In the genomic region with DNA sequence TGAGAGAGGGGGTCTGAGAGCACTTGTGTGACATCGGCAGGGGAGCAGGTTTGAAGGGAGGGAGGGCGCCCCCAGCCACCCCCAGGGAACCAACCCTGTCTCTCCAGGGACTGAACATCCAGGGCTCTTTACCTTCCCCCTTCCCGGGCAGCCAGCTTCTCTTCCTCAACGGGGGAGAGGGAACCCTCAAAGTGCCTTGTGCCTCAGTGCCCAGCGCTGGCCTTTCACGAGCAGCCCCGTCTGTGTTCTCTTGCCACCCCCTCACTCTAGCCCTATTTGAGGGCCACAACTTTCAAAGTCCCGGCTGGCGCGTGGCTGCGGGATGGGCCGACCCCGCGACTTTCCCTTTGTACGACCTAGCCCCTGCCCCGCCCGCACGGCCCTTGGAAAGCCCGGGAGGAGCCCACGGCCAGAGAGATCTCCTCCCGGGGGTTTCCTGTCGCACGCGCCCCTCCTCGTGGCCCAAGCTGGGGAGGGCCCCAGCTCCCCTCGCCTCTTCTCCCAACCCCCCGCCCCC, we compare ENCODE assay signal across 1 cellular context.
TF ChIP-seq lines count a peak whose summit lies in the region.

No MANE protein-coding gene starts in this region.

TF ChIP-seq in neural cell, 6 proteins besides CTCF, POLR2A, EP300 and RAD21:
- TF ChIP-seq SMC3 (conservative IDR thresholded peaks at IDR 0.05; ENCODE audit: poor library complexity) (no peak), MXI1 (conservative IDR thresholded peaks at IDR 0.05; ENCODE audit: poor library complexity, severe bottlenecking) (no peak), TAF1 (IDR thresholded peaks at IDR 0.05; ENCODE audit: low read depth) (no peak), EZH2 (IDR thresholded peaks at IDR 0.05; ENCODE audit: borderline replicate concordance, insufficient read depth, low read length, poor library complexity, severe bottlenecking) (no peak), POLR2AphosphoS5 (IDR thresholded peaks at IDR 0.05) (no peak)
- TF ChIP-seq, protein P1, sequence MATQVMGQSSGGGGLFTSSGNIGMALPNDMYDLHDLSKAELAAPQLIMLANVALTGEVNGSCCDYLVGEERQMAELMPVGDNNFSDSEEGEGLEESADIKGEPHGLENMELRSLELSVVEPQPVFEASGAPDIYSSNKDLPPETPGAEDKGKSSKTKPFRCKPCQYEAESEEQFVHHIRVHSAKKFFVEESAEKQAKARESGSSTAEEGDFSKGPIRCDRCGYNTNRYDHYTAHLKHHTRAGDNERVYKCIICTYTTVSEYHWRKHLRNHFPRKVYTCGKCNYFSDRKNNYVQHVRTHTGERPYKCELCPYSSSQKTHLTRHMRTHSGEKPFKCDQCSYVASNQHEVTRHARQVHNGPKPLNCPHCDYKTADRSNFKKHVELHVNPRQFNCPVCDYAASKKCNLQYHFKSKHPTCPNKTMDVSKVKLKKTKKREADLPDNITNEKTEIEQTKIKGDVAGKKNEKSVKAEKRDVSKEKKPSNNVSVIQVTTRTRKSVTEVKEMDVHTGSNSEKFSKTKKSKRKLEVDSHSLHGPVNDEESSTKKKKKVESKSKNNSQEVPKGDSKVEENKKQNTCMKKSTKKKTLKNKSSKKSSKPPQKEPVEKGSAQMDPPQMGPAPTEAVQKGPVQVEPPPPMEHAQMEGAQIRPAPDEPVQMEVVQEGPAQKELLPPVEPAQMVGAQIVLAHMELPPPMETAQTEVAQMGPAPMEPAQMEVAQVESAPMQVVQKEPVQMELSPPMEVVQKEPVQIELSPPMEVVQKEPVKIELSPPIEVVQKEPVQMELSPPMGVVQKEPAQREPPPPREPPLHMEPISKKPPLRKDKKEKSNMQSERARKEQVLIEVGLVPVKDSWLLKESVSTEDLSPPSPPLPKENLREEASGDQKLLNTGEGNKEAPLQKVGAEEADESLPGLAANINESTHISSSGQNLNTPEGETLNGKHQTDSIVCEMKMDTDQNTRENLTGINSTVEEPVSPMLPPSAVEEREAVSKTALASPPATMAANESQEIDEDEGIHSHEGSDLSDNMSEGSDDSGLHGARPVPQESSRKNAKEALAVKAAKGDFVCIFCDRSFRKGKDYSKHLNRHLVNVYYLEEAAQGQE (IDR thresholded peaks at IDR 0.05; ENCODE audit: borderline replicate concordance): no peak
